ENCODE assay signal across 26 cellular contexts in the genomic region with DNA sequence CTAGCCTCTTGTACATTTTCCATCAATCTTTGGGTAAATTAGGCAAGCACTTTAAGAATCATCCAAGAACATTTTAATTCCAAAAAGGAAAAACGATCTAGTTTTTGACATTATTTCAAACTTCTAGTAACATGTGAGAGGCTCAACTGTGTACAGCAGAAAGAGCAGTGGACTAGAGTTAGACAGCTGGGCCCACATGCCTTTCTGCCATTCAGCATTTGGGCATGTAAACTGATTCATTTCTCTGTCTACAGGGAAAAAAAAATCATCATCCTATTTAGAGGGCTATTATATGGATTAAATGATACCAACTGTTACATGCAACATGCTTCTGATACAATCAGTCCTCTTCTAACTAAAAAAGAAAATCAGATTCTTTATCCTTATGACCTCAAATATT. TPM values are rescaled to one million over a fixed set of nuclear protein-coding genes. Genes with fewer than 3 reads are reported as not detected.
DNase-seq lines count a peak whose midpoint lies in the region; ATAC-seq and TF ChIP-seq lines count a peak whose summit lies in the region.
"Had no signal": no experiment of that assay in that cellular context is flagged by ENCODE, and none has a peak within 500 bp of the region (broad histone marks: within the 10 kb centered on the region; RNA-seq: fewer than 3 reads in every experiment).

No MANE protein-coding gene starts in this region.

- DNase-seq in AG10803 (ENCODE audit: low read depth), result peak; percentile 31
- DNase-seq in GM23338 (ENCODE audit: low spot score), result no peak
- DNase-seq in activated B cell treated with CpG ODN at 0.5 μM for 24 hours, result no peak
- DNase-seq in myocyte (ENCODE audit: low read depth), result peak; percentile 66
- no peak for DNase-seq in NCI-H2196 treated with DMSO at 0.1 percent for 48 hours (lab: John Stamatoyannopoulos, UW; ENCODE audit: unreplicated experiment)
- DNase-seq in NCI-H345 treated with DMSO at 0.1 percent for 48 hours (lab: John Stamatoyannopoulos, UW; ENCODE audit: unreplicated experiment), result no peak
- DNase-seq: activated CD8-positive, alpha-beta T cell treated with anti-CD3 and anti-CD28 coated beads, Interleukin-2, amount 10 ng/mL, durations not matched to agents 7 days and 5 days; activated effector memory CD4-positive, alpha-beta T cell treated with Interleukin-2 at 50 U/mL for 16 hours; activated naive CD8-positive, alpha-beta T cell treated with anti-CD3 and anti-CD28 coated beads, Interleukin-2, amount 10 ng/mL, durations not matched to agents 7 days and 5 days; activated T-cell treated with anti-CD3 and anti-CD28 coated beads for 4 hours; DMS153; effector memory CD4-positive, alpha-beta T cell; gastrocnemius medialis; GF-D8; H7; left ventricle myocardium superior; NCI-H1105; NCI-H2029; sigmoid colon; stimulated activated naive CD8-positive, alpha-beta T cell treated with anti-CD3 and anti-CD28 coated beads, Interleukin-15, amount 100 ng/mL, for 72 hours; T-cell; thyroid gland had no signal

- H3K4me1 ChIP-seq in GM23338 (ENCODE audit: insufficient read depth), result peaks cover 4% of the 10 kb centered on the region

- H3K36me3 Mint-ChIP-seq in GM23338 (ENCODE audit: low read depth), result no peaks in the 10 kb centered on the region
- peaks cover 16% of the 10 kb centered on the region for H3K36me3 Mint-ChIP-seq in activated B cell treated with CpG ODN at 0.5 μM for 24 hours (ENCODE audit: low read depth)

- peaks cover 93% of the 10 kb centered on the region for H3K79me2 ChIP-seq in GM23338 (replicated peaks; ENCODE audit: insufficient read depth)

- no peaks in the 10 kb centered on the region for H3K9me2 ChIP-seq in GM23338 (ENCODE audit: insufficient read depth)

- ATAC-seq in GM23338 (no peak), activated B cell treated with CpG ODN at 0.5 μM for 24 hours (ENCODE audit: low read depth) (no peak), GM18870 (IDR thresholded peaks at IDR 0.05; ENCODE audit: unreplicated experiment) (no peak), HG02970 (IDR thresholded peaks at IDR 0.05; ENCODE audit: low FRiP score, unreplicated experiment) (no peak)
- ATAC-seq: activated CD8-positive, alpha-beta T cell treated with anti-CD3 and anti-CD28 coated beads, Interleukin-2, amount 10 ng/mL, durations not matched to agents 7 days and 5 days; gastrocnemius medialis; left ventricle myocardium superior; stimulated activated naive CD8-positive, alpha-beta T cell treated with anti-CD3 and anti-CD28 coated beads, Interleukin-15, amount 100 ng/mL, for 72 hours; T-cell had no signal

- POLR2A ChIA-PET in activated B cell treated with CpG ODN at 0.5 μM for 24 hours (lab: Charles Lee), result interaction anchor here (0.6 to 3.4 kb wide), 2 partner anchors 19 to 91 kb away, joined by 5 to 17 read pairs; a partner anchor contains a TSS

- no peaks in the 10 kb centered on the region for H3F3A ChIP-seq in GM23338 (replicated peaks; ENCODE audit: low read depth)

- H3K4me3 ChIP-seq in AG10803 (ENCODE audit: low read length) (no peak overlapping the region), GM23338 (no peak overlapping the region)
- H3K4me3 ChIP-seq: gastrocnemius medialis, sigmoid colon, thyroid gland had no signal

- H2AFZ ChIP-seq in GM23338, result no peak overlapping the region

- H3K27ac Mint-ChIP-seq in GM23338 (peak overlapping the region; percentile 43; the same call in 1 of the 2 replicates), activated B cell treated with CpG ODN at 0.5 μM for 24 hours (peak overlapping the region; percentile 50)
- H3K27ac Mint-ChIP-seq: activated CD8-positive, alpha-beta T cell treated with anti-CD3 and anti-CD28 coated beads, Interleukin-2, amount 10 ng/mL, durations not matched to agents 7 days and 5 days; activated naive CD8-positive, alpha-beta T cell treated with anti-CD3 and anti-CD28 coated beads, Interleukin-2, amount 10 ng/mL, durations not matched to agents 7 days and 5 days; stimulated activated naive CD8-positive, alpha-beta T cell treated with anti-CD3 and anti-CD28 coated beads, Interleukin-15, amount 100 ng/mL, for 72 hours had no signal

- H3K4me3 Mint-ChIP-seq in GM23338 (no peak overlapping the region), activated B cell treated with CpG ODN at 0.5 μM for 24 hours (no peak overlapping the region)
- H3K4me3 Mint-ChIP-seq: activated CD8-positive, alpha-beta T cell treated with anti-CD3 and anti-CD28 coated beads, Interleukin-2, amount 10 ng/mL, durations not matched to agents 7 days and 5 days; activated naive CD8-positive, alpha-beta T cell treated with anti-CD3 and anti-CD28 coated beads, Interleukin-2, amount 10 ng/mL, durations not matched to agents 7 days and 5 days; neural crest cell; stimulated activated naive CD8-positive, alpha-beta T cell treated with anti-CD3 and anti-CD28 coated beads, Interleukin-15, amount 100 ng/mL, for 72 hours; T-cell had no signal

- no peaks in the 10 kb centered on the region for H3K36me3 ChIP-seq in GM23338 (ENCODE audit: insufficient read depth)
- H3K36me3 ChIP-seq: gastrocnemius medialis, sigmoid colon, thyroid gland had no signal

- H3K4me1 Mint-ChIP-seq in GM23338, result peaks cover 16% of the 10 kb centered on the region
- peaks cover 86% of the 10 kb centered on the region for H3K4me1 Mint-ChIP-seq in activated B cell treated with CpG ODN at 0.5 μM for 24 hours

- intact Hi-C loops in activated B cell treated with CpG ODN at 0.5 μM for 24 hours (cut with micrococcal nuclease), result no loop called here

- no peaks in the 10 kb centered on the region for H3K9me3 Mint-ChIP-seq in GM23338
- H3K9me3 Mint-ChIP-seq in activated B cell treated with CpG ODN at 0.5 μM for 24 hours, result no peaks in the 10 kb centered on the region
- H3K9me3 Mint-ChIP-seq: activated naive CD8-positive, alpha-beta T cell treated with anti-CD3 and anti-CD28 coated beads, Interleukin-2, amount 10 ng/mL, durations not matched to agents 7 days and 5 days; neural crest cell; stimulated activated naive CD8-positive, alpha-beta T cell treated with anti-CD3 and anti-CD28 coated beads, Interleukin-15, amount 100 ng/mL, for 72 hours; T-cell had no signal

- peaks cover 14% of the 10 kb centered on the region for H4K20me1 ChIP-seq in GM23338 (replicated peaks; ENCODE audit: insufficient read depth)

- no peaks in the 10 kb centered on the region for H3K27me3 ChIP-seq in GM23338 (ENCODE audit: insufficient read depth)
- H3K27me3 ChIP-seq: gastrocnemius medialis, sigmoid colon, thyroid gland had no signal

- no peak overlapping the region for H3K4me2 ChIP-seq in GM23338

- CTCF ChIA-PET in activated B cell treated with CpG ODN at 0.5 μM for 24 hours (lab: Charles Lee), result no interaction called here

- TF ChIP-seq CTCF in AG10803 (conservative IDR thresholded peaks at IDR 0.05; ENCODE audit: low read length), result no peak
- TF ChIP-seq CTCF in GM23338 (conservative IDR thresholded peaks at IDR 0.05; ENCODE audit: low read depth in 2 of 2), result no peak
- no peak for TF ChIP-seq CTCF in activated B cell treated with CpG ODN at 0.5 μM for 24 hours (IDR thresholded peaks at IDR 0.05)

- no peak overlapping the region for H3K27ac ChIP-seq in GM23338 (ENCODE audit: low read depth)
- H3K27ac ChIP-seq: gastrocnemius medialis, sigmoid colon, thyroid gland had no signal

- H3K27me3 Mint-ChIP-seq in GM23338 (ENCODE audit: insufficient read depth, low read depth, poor library complexity) (no peaks in the 10 kb centered on the region), activated B cell treated with CpG ODN at 0.5 μM for 24 hours (no peaks in the 10 kb centered on the region)
- H3K27me3 Mint-ChIP-seq: activated naive CD8-positive, alpha-beta T cell treated with anti-CD3 and anti-CD28 coated beads, Interleukin-2, amount 10 ng/mL, durations not matched to agents 7 days and 5 days; brain; stimulated activated naive CD8-positive, alpha-beta T cell treated with anti-CD3 and anti-CD28 coated beads, Interleukin-15, amount 100 ng/mL, for 72 hours; T-cell had no signal

TF ChIP-seq in GM23338, 12 proteins besides CTCF, POLR2A, EP300 and RAD21 (continues in another document):
- no peak for TF ChIP-seq POLR2AphosphoS5 (IDR thresholded peaks at IDR 0.05; ENCODE audit: low read depth)
- no peak for TF ChIP-seq NANOG (IDR thresholded peaks at IDR 0.05; ENCODE audit: borderline replicate concordance)
- TF ChIP-seq JUNB (IDR thresholded peaks at IDR 0.05; ENCODE audit: unreplicated experiment), result no peak
- no peak for TF ChIP-seq ZNF114 (CRISPR knock-in tag; IDR thresholded peaks at IDR 0.05)
- TF ChIP-seq, protein P1, sequence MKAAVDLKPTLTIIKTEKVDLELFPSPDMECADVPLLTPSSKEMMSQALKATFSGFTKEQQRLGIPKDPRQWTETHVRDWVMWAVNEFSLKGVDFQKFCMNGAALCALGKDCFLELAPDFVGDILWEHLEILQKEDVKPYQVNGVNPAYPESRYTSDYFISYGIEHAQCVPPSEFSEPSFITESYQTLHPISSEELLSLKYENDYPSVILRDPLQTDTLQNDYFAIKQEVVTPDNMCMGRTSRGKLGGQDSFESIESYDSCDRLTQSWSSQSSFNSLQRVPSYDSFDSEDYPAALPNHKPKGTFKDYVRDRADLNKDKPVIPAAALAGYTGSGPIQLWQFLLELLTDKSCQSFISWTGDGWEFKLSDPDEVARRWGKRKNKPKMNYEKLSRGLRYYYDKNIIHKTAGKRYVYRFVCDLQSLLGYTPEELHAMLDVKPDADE (IDR thresholded peaks at IDR 0.05), result no peak
- TF ChIP-seq CREB1 (CRISPR knock-in tag; IDR thresholded peaks at IDR 0.05; ENCODE audit: low read depth), result no peak

RNA-seq across cellular contexts. Expression of a gene that starts 17.7 kb away (rescaled TPM):
- total RNA-seq in GM23338 (2014; rRNA removed; shearing (Covaris generic)), result 20.4 and 42.3 TPM in 2 replicates
- 27.4 and 39.3 TPM in 2 replicates for polyA plus RNA-seq in GM23338 (2016; fragmentation: Nextera tagmentation; extraction: Ambion mirVana)
- total RNA-seq in activated B cell treated with CpG ODN at 0.5 μM for 24 hours, result 110 and 136 TPM in 2 replicates
- 232 and 354 TPM in 2 replicates for total RNA-seq in myocyte
- 88.1 TPM for polyA plus RNA-seq in myocyte (2012)

Comparison
In these comparisons a context has a peak if more than half of its experiments do, and no peak if none do; other contexts are left out.
1. DNase-seq: peak in AG10803 (single experiment) and myocyte (single experiment); none in GM23338 (single experiment), activated B cell treated with CpG ODN at 0.5 μM for 24 hours (single experiment), NCI-H2196 treated with DMSO at 0.1 percent for 48 hours (single experiment) and NCI-H345 treated with DMSO at 0.1 percent for 48 hours (single experiment).